In genomic region chr7:122674502-122674901, GRCh38 we compare ENCODE assay signal across 1 cellular context.
TF ChIP-seq lines count a peak whose summit lies in the region.

No MANE protein-coding gene starts in this region.

TF ChIP-seq in WTC11, 78 proteins besides CTCF, POLR2A, EP300 and RAD21 (continued from another document):
- TF ChIP-seq, protein P1, sequence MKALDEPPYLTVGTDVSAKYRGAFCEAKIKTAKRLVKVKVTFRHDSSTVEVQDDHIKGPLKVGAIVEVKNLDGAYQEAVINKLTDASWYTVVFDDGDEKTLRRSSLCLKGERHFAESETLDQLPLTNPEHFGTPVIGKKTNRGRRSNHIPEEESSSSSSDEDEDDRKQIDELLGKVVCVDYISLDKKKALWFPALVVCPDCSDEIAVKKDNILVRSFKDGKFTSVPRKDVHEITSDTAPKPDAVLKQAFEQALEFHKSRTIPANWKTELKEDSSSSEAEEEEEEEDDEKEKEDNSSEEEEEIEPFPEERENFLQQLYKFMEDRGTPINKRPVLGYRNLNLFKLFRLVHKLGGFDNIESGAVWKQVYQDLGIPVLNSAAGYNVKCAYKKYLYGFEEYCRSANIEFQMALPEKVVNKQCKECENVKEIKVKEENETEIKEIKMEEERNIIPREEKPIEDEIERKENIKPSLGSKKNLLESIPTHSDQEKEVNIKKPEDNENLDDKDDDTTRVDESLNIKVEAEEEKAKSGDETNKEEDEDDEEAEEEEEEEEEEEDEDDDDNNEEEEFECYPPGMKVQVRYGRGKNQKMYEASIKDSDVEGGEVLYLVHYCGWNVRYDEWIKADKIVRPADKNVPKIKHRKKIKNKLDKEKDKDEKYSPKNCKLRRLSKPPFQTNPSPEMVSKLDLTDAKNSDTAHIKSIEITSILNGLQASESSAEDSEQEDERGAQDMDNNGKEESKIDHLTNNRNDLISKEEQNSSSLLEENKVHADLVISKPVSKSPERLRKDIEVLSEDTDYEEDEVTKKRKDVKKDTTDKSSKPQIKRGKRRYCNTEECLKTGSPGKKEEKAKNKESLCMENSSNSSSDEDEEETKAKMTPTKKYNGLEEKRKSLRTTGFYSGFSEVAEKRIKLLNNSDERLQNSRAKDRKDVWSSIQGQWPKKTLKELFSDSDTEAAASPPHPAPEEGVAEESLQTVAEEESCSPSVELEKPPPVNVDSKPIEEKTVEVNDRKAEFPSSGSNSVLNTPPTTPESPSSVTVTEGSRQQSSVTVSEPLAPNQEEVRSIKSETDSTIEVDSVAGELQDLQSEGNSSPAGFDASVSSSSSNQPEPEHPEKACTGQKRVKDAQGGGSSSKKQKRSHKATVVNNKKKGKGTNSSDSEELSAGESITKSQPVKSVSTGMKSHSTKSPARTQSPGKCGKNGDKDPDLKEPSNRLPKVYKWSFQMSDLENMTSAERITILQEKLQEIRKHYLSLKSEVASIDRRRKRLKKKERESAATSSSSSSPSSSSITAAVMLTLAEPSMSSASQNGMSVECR (CRISPR knock-in tag; IDR thresholded peaks at IDR 0.05; ENCODE audit: borderline replicate concordance) = no peak
- TF ChIP-seq SMAD3 (CRISPR knock-in tag; IDR thresholded peaks at IDR 0.05; ENCODE audit: borderline replicate concordance) = no peak
- no peak for TF ChIP-seq ZNF219 (CRISPR knock-in tag; IDR thresholded peaks at IDR 0.05; ENCODE audit: borderline replicate concordance)
- no peak for TF ChIP-seq CBFB (CRISPR knock-in tag; IDR thresholded peaks at IDR 0.05; ENCODE audit: low read depth)
- TF ChIP-seq IRF2 (CRISPR knock-in tag; IDR thresholded peaks at IDR 0.05; ENCODE audit: borderline replicate concordance, low read depth) = no peak
